Comparison of ENCODE assay signal across 11 cellular contexts in genomic region chr22:24695958-24696511, GRCh38.
DNase-seq lines count a peak whose midpoint lies in the region; ATAC-seq and TF ChIP-seq lines count a peak whose summit lies in the region.
"Had no signal": no experiment of that assay in that cellular context is flagged by ENCODE, and none has a peak within 500 bp of the region (broad histone marks: within the 10 kb centered on the region; RNA-seq: fewer than 3 reads in every experiment).

No MANE protein-coding gene starts in this region.

- intact Hi-C loops in colonic mucosa (cut with DNase I): no loop called here
- intact Hi-C loops in left lung (cut with DNase I): no loop called here
- intact Hi-C loops in prostate gland (cut with DNase I): no loop called here

- POLR2A ChIA-PET in SK-N-SH (lab: Yijun Ruan, JAX): no interaction called here

- peak; percentile 61 for ATAC-seq in left lung

- no peaks in the 10 kb centered on the region for H3K9me2 ChIP-seq in SK-N-SH

- DNase-seq in AG08396 (ENCODE audit: low spot score): peak; percentile 34
- peak; percentile 52 for DNase-seq in colonic mucosa
- peak; percentile 60 to 72 for DNase-seq in left lung
- no peak for DNase-seq in hippocampal formation (lab: John Stamatoyannopoulos, UW)
- DNase-seq in prostate gland (ENCODE audit: low spot score): no peak
- DNase-seq in WERI-Rb-1: no peak
- DNase-seq in SK-N-SH: no peak
- DNase-seq: C1 segment of cervical spinal cord, NCI-H1694, occipital lobe had no signal

- TF ChIP-seq RAD21 in SK-N-SH (IDR thresholded peaks at IDR 0.05; ENCODE audit: low read length): no peak

- H3K9me3 ChIP-seq in KOPT-K1 (ENCODE audit: insufficient read depth, low read length, poor library complexity, severe bottlenecking) (no peaks in the 10 kb centered on the region), colonic mucosa (no peaks in the 10 kb centered on the region), left lung (no peaks in the 10 kb centered on the region), prostate gland (no peaks in the 10 kb centered on the region), WERI-Rb-1 (ENCODE audit: severe bottlenecking) (no peaks in the 10 kb centered on the region), SK-N-SH (no peaks in the 10 kb centered on the region)

- CTCF ChIA-PET in SK-N-SH (lab: Yijun Ruan, JAX): no interaction called here

- H3K4me1 ChIP-seq in colonic mucosa (peaks cover 9% of the 10 kb centered on the region), left lung (peaks cover 9 to 19% of the 10 kb centered on the region in 2 donors), prostate gland (replicated peaks) (peaks cover 5% of the 10 kb centered on the region), SK-N-SH (ENCODE audit: control insufficient read depth in 1 of 2, insufficient read depth in 2 of 2, low read depth in 1 of 2, low read length in 1 of 2) (peaks cover 0 to 4% of the 10 kb centered on the region in 2 experiments; a peak in 1 of 4 replicates)

- no peak for TF ChIP-seq EP300 in SK-N-SH (IDR thresholded peaks at IDR 0.05; ENCODE audit: borderline replicate concordance in 1 of 2, low read depth in 1 of 2, low read length in 1 of 2)

- TF ChIP-seq POLR2A in prostate gland (IDR thresholded peaks at IDR 0.05): no peak

- no peaks in the 10 kb centered on the region for H4K20me1 ChIP-seq in SK-N-SH (ENCODE audit: insufficient read depth)

- H3K36me3 ChIP-seq in KOPT-K1 (ENCODE audit: insufficient read depth, low read length) (no peaks in the 10 kb centered on the region), colonic mucosa (no peaks in the 10 kb centered on the region), left lung (no peaks in the 10 kb centered on the region), prostate gland (no peaks in the 10 kb centered on the region), WERI-Rb-1 (no peaks in the 10 kb centered on the region), SK-N-SH (replicated peaks in 1 of 2; ENCODE audit: control insufficient read depth in 1 of 2, insufficient read depth in 2 of 2, low read length in 1 of 2) (no peaks in the 10 kb centered on the region)

- no peak overlapping the region for H2AFZ ChIP-seq in SK-N-SH (ENCODE audit: low read depth)

- H3F3A ChIP-seq in SK-N-SH (replicated peaks; ENCODE audit: insufficient read depth): no peaks in the 10 kb centered on the region

- H3K27ac ChIP-seq in KOPT-K1 (ENCODE audit: low read depth, low read length, poor library complexity, severe bottlenecking) (peak overlapping the region; percentile 85), colonic mucosa (no peak overlapping the region), left lung (peak overlapping the region; percentile 20 to 75), prostate gland (no peak overlapping the region), WERI-Rb-1 (no peak overlapping the region), SK-N-SH (ENCODE audit: low read depth in 2 of 2, low read length in 1 of 2) (no peak overlapping the region)

- H3K79me2 ChIP-seq in SK-N-SH (ENCODE audit: insufficient read depth): no peaks in the 10 kb centered on the region

- no peaks in the 10 kb centered on the region for H3K27me3 ChIP-seq in colonic mucosa
- no peaks in the 10 kb centered on the region for H3K27me3 ChIP-seq in left lung
- H3K27me3 ChIP-seq in prostate gland (replicated peaks; ENCODE audit: insufficient read depth): no peaks in the 10 kb centered on the region
- no peaks in the 10 kb centered on the region for H3K27me3 ChIP-seq in WERI-Rb-1 (ENCODE audit: insufficient read depth, low read depth, severe bottlenecking)
- H3K27me3 ChIP-seq in SK-N-SH (ENCODE audit: insufficient read depth): peaks cover 4% of the 10 kb centered on the region

- H3K4me2 ChIP-seq in SK-N-SH: no peak overlapping the region

- no peak for TF ChIP-seq CTCF in colonic mucosa (IDR thresholded peaks at IDR 0.05)
- no peak for TF ChIP-seq CTCF in left lung (IDR thresholded peaks at IDR 0.05)
- TF ChIP-seq CTCF in prostate gland (IDR thresholded peaks at IDR 0.05): no peak
- TF ChIP-seq CTCF in WERI-Rb-1 (IDR thresholded peaks at IDR 0.05; ENCODE audit: low read depth, low read length): no peak
- TF ChIP-seq CTCF in SK-N-SH (IDR thresholded peaks at IDR 0.05): no peak

- peak overlapping the region in 1 of 2 donors; percentile 9 for H3K9ac ChIP-seq in colonic mucosa (ENCODE audit: low read depth in 2 of 2, low read length in 2 of 2)
- no peak overlapping the region for H3K9ac ChIP-seq in SK-N-SH

- H3K4me3 ChIP-seq in colonic mucosa (no peak overlapping the region), left lung (peak overlapping the region in 1 of 2 donors; percentile 13), prostate gland (no peak overlapping the region), WERI-Rb-1 (ENCODE audit: low read depth, low read length) (no peak overlapping the region), SK-N-SH (ENCODE audit: low read depth in 2 of 2, low read length in 1 of 2) (no peak overlapping the region)

- WGBS in prostate gland: 14% methylated on average over 7 of the region's 7 CpGs
- whole genome bisulfite sequencing in SK-N-SH (ENCODE audit: low lambda C conversion rate): 41% methylated on average over 6 of the region's 7 CpGs

TF ChIP-seq in SK-N-SH, 30 proteins besides CTCF, POLR2A, EP300 and RAD21:
- TF ChIP-seq FOSL2 (IDR thresholded peaks at IDR 0.05; ENCODE audit: borderline replicate concordance, low read depth): no peak
- TF ChIP-seq MEF2A (IDR thresholded peaks at IDR 0.05; ENCODE audit: borderline replicate concordance, low read depth): no peak
- TF ChIP-seq SIN3A (IDR thresholded peaks at IDR 0.05; ENCODE audit: borderline replicate concordance, low read depth, low read length): no peak

Comparison
In these comparisons a context has a peak if more than half of its experiments do, and no peak if none do; other contexts are left out.
1. DNase-seq: peak in AG08396 (single experiment), colonic mucosa (single experiment) and left lung (2 of 2); none in hippocampal formation (0 of 2), prostate gland (single experiment), WERI-Rb-1 (single experiment) and SK-N-SH (single experiment).
2. H3K27ac ChIP-seq: peak in KOPT-K1 (single experiment) and left lung (2 of 2); none in colonic mucosa (single experiment), prostate gland (0 of 2), WERI-Rb-1 (single experiment) and SK-N-SH (0 of 2).